21 cellular contexts compared by ENCODE assay signal in genomic region chr11:75934851-75935250, GRCh38.
DNase-seq lines count a peak whose midpoint lies in the region; ATAC-seq, FAIRE-seq and TF ChIP-seq lines count a peak whose summit lies in the region.
"Had no signal": no experiment of that assay in that cellular context is flagged by ENCODE, and none has a peak within 500 bp of the region (broad histone marks: within the 10 kb centered on the region; RNA-seq: fewer than 3 reads in every experiment).

No MANE protein-coding gene starts in this region.

- TF ChIP-seq CTCF in A549 (IDR thresholded peaks at IDR 0.05) = no peak
- no peak for TF ChIP-seq CTCF in K562 (IDR thresholded peaks at IDR 0.05 in 2 of 3, conservative IDR thresholded peaks at IDR 0.05 in 1 of 3; ENCODE audit: insufficient read depth in 2 of 3, low read depth in 1 of 3, low read length in 3 of 3)

- no TSS peak for BruUV-seq in K562 (replicated peaks; lab: Mats Ljungman, UMichigan)

- no peak overlapping the region for H2AFZ ChIP-seq in K562 (ENCODE audit: low read depth, low read length)

- no peaks in the 10 kb centered on the region for H3K27me3 ChIP-seq in K562 (ENCODE audit: control insufficient read depth in 2 of 2, insufficient read depth in 2 of 2, low read length in 2 of 2)
- H3K27me3 ChIP-seq: BE2C; BLaER1 treated with 17β-estradiol and CSF1 and Interleukin-3, amounts not matched to agents 10 nM and 100 nM had no signal

- FAIRE-seq in A549 (lab: Jason Lieb, UNC) (no peak), GM12891 (lab: Jason Lieb, UNC) (peak; percentile 47), K562 (lab: Jason Lieb, UNC) (no peak)
- FAIRE-seq: GM12878, GM18507 had no signal

- intact Hi-C loops in K562 (cut with micrococcal nuclease) = no loop called here

- H3K4me1 Mint-ChIP-seq in activated T-cell treated with anti-CD3 and anti-CD28 coated beads, Interleukin-2, amount 50 U/mL, for 4 hours (ENCODE audit: low read depth) = peaks cover under 1% of the 10 kb centered on the region

- H3K4me1 ChIP-seq in A549 = no peaks in the 10 kb centered on the region
- H3K4me1 ChIP-seq in K562 (replicated peaks in 1 of 2; ENCODE audit: control insufficient read depth in 2 of 2, insufficient read depth in 2 of 2, low read length in 2 of 2) = no peaks in the 10 kb centered on the region
- H3K4me1 ChIP-seq: BE2C had no signal

- TF ChIP-seq POLR2A in A549 (IDR thresholded peaks at IDR 0.05; ENCODE audit: low read length) (no peak), GM12891 (IDR thresholded peaks at IDR 0.05; ENCODE audit: low read depth, low read length) (no peak), K562 (conservative IDR thresholded peaks at IDR 0.05) (no peak)

- DNase-seq in A549 (ENCODE audit: low read depth in 1 of 2, low spot score in 1 of 2) (no peak), GM12891 (ENCODE audit: insufficient read length, low spot score) (no peak), K562 (ENCODE audit: extremely low read depth in 1 of 4, low spot score in 3 of 4) (no peak), ACHN (no peak)
- no peak for DNase-seq in activated T-cell treated with anti-CD3 and anti-CD28 coated beads, Interleukin-2, amount 50 U/mL, for 4 hours
- DNase-seq: AML-193; BE2C; CD4-positive, alpha-beta T cell; CD8-positive, alpha-beta memory T cell; DMS 273 treated with DMSO at 0.1 percent for 48 hours; DMS79; EL; GDM1; GOT3; H7; HCEC 1CT had no signal

- TF ChIP-seq RAD21 in A549 (conservative IDR thresholded peaks at IDR 0.05 in 1 of 2, IDR thresholded peaks at IDR 0.05 in 1 of 2) = no peak
- TF ChIP-seq RAD21 in K562 (CRISPR knock-in tag; conservative IDR thresholded peaks at IDR 0.05 in 1 of 2, IDR thresholded peaks at IDR 0.05 in 1 of 2) = no peak

- no peak for ATAC-seq in A549
- no peak for ATAC-seq in K562
- ATAC-seq in GM18867 (IDR thresholded peaks at IDR 0.05; ENCODE audit: unreplicated experiment) = no peak
- no peak for ATAC-seq in activated T-cell treated with anti-CD3 and anti-CD28 coated beads, Interleukin-2, amount 50 U/mL, for 4 hours
- ATAC-seq: GM12878 had no signal

- CTCF ChIA-PET in A549 (lab: Yijun Ruan, JAX) (no interaction called here), K562 (lab: Yijun Ruan, JAX; ENCODE audit: low intra/inter-chr PET ratio) (no interaction called here)

- H4K20me1 ChIP-seq in K562 (replicated peaks; ENCODE audit: control insufficient read depth, insufficient read depth, low read length) = no peaks in the 10 kb centered on the region

- no peaks in the 10 kb centered on the region for H3K79me2 ChIP-seq in K562 (ENCODE audit: control insufficient read depth, insufficient read depth, low read length)

- no peaks in the 10 kb centered on the region for H3K9me3 Mint-ChIP-seq in activated T-cell treated with anti-CD3 and anti-CD28 coated beads, Interleukin-2, amount 50 U/mL, for 4 hours
- H3K9me3 Mint-ChIP-seq: CD4-positive, alpha-beta T cell; CD8-positive, alpha-beta memory T cell had no signal

- H3K36me3 ChIP-seq in K562 (ENCODE audit: control insufficient read depth, insufficient read depth, low read length) = no peaks in the 10 kb centered on the region; the same call in 2 of the 3 replicates
- H3K36me3 ChIP-seq: BE2C had no signal

- no peak overlapping the region for H3K4me3 ChIP-seq in A549
- no peak overlapping the region for H3K4me3 ChIP-seq in K562
- H3K4me3 ChIP-seq: BLaER1 treated with 17β-estradiol and CSF1 and Interleukin-3, amounts not matched to agents 10 nM and 100 nM; GM12878 had no signal

- H3K4me3 Mint-ChIP-seq in activated T-cell treated with anti-CD3 and anti-CD28 coated beads, Interleukin-2, amount 50 U/mL, for 4 hours = no peak overlapping the region
- H3K4me3 Mint-ChIP-seq: CD14-positive monocyte; CD4-positive, alpha-beta T cell; CD8-positive, alpha-beta memory T cell had no signal

- POLR2A ChIA-PET in A549 (lab: Yijun Ruan, JAX) = no interaction called here
- POLR2A ChIA-PET in K562 (lab: Yijun Ruan, JAX) = interaction anchor here (0.7 to 2.1 kb wide), 2 partner anchors 9 to 125 kb away, joined by 3 to 5 read pairs; no protein-coding TSS in a partner anchor

- no peaks in the 10 kb centered on the region for H3K27me3 Mint-ChIP-seq in activated T-cell treated with anti-CD3 and anti-CD28 coated beads, Interleukin-2, amount 50 U/mL, for 4 hours (ENCODE audit: low read depth)
- H3K27me3 Mint-ChIP-seq: CD4-positive, alpha-beta T cell; CD8-positive, alpha-beta memory T cell had no signal

- in situ Hi-C loops in K562 (cut with MboI) (no loop called here), ACHN (cut with HindIII; ENCODE audit: low pct_ligation_motif_present, low pct_unique_long_range_greater_than_20kb, low sequenced_read_pairs) (no loop called here)

- TF ChIP-seq EP300 in A549 (IDR thresholded peaks at IDR 0.05) (no peak), K562 (IDR thresholded peaks at IDR 0.05; ENCODE audit: low read length) (no peak)

- no peak overlapping the region for H3K9ac ChIP-seq in K562 (ENCODE audit: insufficient read depth in 1 of 2, low read depth in 2 of 2, low read length in 2 of 2)
- H3K9ac ChIP-seq: BLaER1 treated with 17β-estradiol and CSF1 and Interleukin-3, amounts not matched to agents 10 nM and 100 nM had no signal

- H3K4me2 ChIP-seq in A549 (no peak overlapping the region), K562 (ENCODE audit: insufficient read depth, low read length) (no peak overlapping the region)
- H3K4me2 ChIP-seq: BLaER1 treated with 17β-estradiol and CSF1 and Interleukin-3, amounts not matched to agents 10 nM and 100 nM had no signal

- H3K27ac ChIP-seq in A549 (no peak overlapping the region), K562 (ENCODE audit: extremely low read depth, low read depth, low read length) (no peak overlapping the region)
- H3K27ac ChIP-seq: BLaER1 treated with 17β-estradiol and CSF1 and Interleukin-3, amounts not matched to agents 10 nM and 100 nM had no signal

- H3K36me3 Mint-ChIP-seq in activated T-cell treated with anti-CD3 and anti-CD28 coated beads, Interleukin-2, amount 50 U/mL, for 4 hours (ENCODE audit: insufficient read depth) = peaks cover 12% of the 10 kb centered on the region

- no peaks in the 10 kb centered on the region for H3K9me1 ChIP-seq in K562 (ENCODE audit: control insufficient read depth, insufficient read depth, low read length)

- peaks cover 3% of the 10 kb centered on the region; the same call in 1 of the 3 replicates for H3K9me3 ChIP-seq in A549
- H3K9me3 ChIP-seq in K562 (replicated peaks; ENCODE audit: control insufficient read depth, insufficient read depth, low read depth, low read length) = no peaks in the 10 kb centered on the region
- H3K9me3 ChIP-seq: BE2C had no signal

TF ChIP-seq in A549, 52 proteins besides CTCF, POLR2A, EP300 and RAD21:
- peak; percentile 93 for TF ChIP-seq MAFK (IDR thresholded peaks at IDR 0.05; ENCODE audit: partially characterized antibody)
- no peak for TF ChIP-seq RARB (CRISPR knock-in tag; IDR thresholded peaks at IDR 0.05)

TF ChIP-seq in GM12891, 5 proteins besides CTCF, POLR2A, EP300 and RAD21:
- TF ChIP-seq SPI1 (IDR thresholded peaks at IDR 0.05; ENCODE audit: low read depth, low read length) = no peak
- TF ChIP-seq POLR2AphosphoS5 (IDR thresholded peaks at IDR 0.05; ENCODE audit: low read depth, low read length) = no peak
- no peak for TF ChIP-seq PAX5 (IDR thresholded peaks at IDR 0.05; ENCODE audit: insufficient read depth, low read length, severe bottlenecking)
- no peak for TF ChIP-seq TAF1 (IDR thresholded peaks at IDR 0.05; ENCODE audit: low read depth, low read length)
- no peak for TF ChIP-seq POU2F2 (IDR thresholded peaks at IDR 0.05; ENCODE audit: low read depth, low read length)

TF ChIP-seq in K562, 482 proteins besides CTCF, POLR2A, EP300 and RAD21 (continues in another document):
- peak; percentile 87 for TF ChIP-seq MAFF (IDR thresholded peaks at IDR 0.05; ENCODE audit: low read length)
- peak; percentile 80 for TF ChIP-seq MAFG (tag; conservative IDR thresholded peaks at IDR 0.05)
- peak; percentile 86 for TF ChIP-seq MAFK (IDR thresholded peaks at IDR 0.05; ENCODE audit: low read length)
- peak; percentile 93 for TF ChIP-seq ZNF316 (IDR thresholded peaks at IDR 0.05)
- TF ChIP-seq C11orf30 (IDR thresholded peaks at IDR 0.05; ENCODE audit: low read depth) = peak; percentile 86
- TF ChIP-seq ZNF280A (IDR thresholded peaks at IDR 0.05; ENCODE audit: low read depth, partially characterized antibody) = no peak
- TF ChIP-seq AFF4 (CRISPR knock-in tag; IDR thresholded peaks at IDR 0.05) = no peak

Comparison
In these comparisons a context has a peak if more than half of its experiments do, and no peak if none do; other contexts are left out.
1. Of the 35 proteins assayed by ChIP-seq in both K562 and A549: peak only in K562: none; only in A549: none; in both: MAFK; in neither: 34.